27 cellular contexts compared by ENCODE assay signal in genomic region chr7:131272086-131272485, GRCh38.
"Had no signal": no experiment of that assay in that cellular context is flagged by ENCODE, and none has a peak within 500 bp of the region (broad histone marks: within the 10 kb centered on the region; RNA-seq: fewer than 3 reads in every experiment).

No MANE protein-coding gene starts in this region.

- H3K4me2 ChIP-seq: smooth muscle cell had no signal

- H3K4me3 ChIP-seq: heart left ventricle, lung, pancreas, prostate gland, sigmoid colon, smooth muscle cell, stomach, thoracic aorta, tibial artery, upper lobe of right lung had no signal

- H3K4me3 Mint-ChIP-seq: immature natural killer cell; mesothelial cell of epicardium; naive thymus-derived CD4-positive, alpha-beta T cell; natural killer cell treated with Interleukin-12 subunit alpha and Interleukin-12 subunit beta and Interleukin-15 and Interleukin-18, amount 100 ng/mL, for 72 hours had no signal

- H3K27me3 Mint-ChIP-seq: stimulated activated naive B cell treated with anti-CD40 and anti-IgM and Interleukin-4, amounts not matched to agents 10 μg/mL and 1 μg/mL and 100 μg/mL, for 72 hours had no signal

- H3K36me3 Mint-ChIP-seq: mesothelial cell of epicardium; natural killer cell treated with Interleukin-12 subunit alpha and Interleukin-12 subunit beta and Interleukin-15 and Interleukin-18, amount 100 ng/mL, for 72 hours had no signal

- H3K36me3 ChIP-seq: heart left ventricle, pancreas, prostate gland, sigmoid colon, stomach, thoracic aorta, tibial artery, upper lobe of right lung had no signal

- H3K9me3 Mint-ChIP-seq: immature natural killer cell; natural killer cell treated with Interleukin-12 subunit alpha and Interleukin-12 subunit beta and Interleukin-15 and Interleukin-18, amount 100 ng/mL, for 72 hours had no signal

- H3K27ac ChIP-seq: pancreas, prostate gland, thoracic aorta, tibial artery, upper lobe of right lung had no signal

- H3K27me3 ChIP-seq: heart left ventricle, pancreas, sigmoid colon, stomach, tibial artery, upper lobe of right lung had no signal

- H3K4me1 Mint-ChIP-seq: immature natural killer cell, mesothelial cell of epicardium had no signal

- H3K9me3 ChIP-seq: pancreas, prostate gland, sigmoid colon, stomach, thoracic aorta, tibial artery, upper lobe of right lung had no signal

- H3K27ac Mint-ChIP-seq: immature natural killer cell; mesothelial cell of epicardium; natural killer cell treated with Interleukin-12 subunit alpha and Interleukin-12 subunit beta and Interleukin-15 and Interleukin-18, amount 100 ng/mL, for 72 hours; stimulated activated naive B cell treated with anti-CD40 and anti-IgM and Interleukin-4, amounts not matched to agents 10 μg/mL and 1 μg/mL and 100 μg/mL, for 72 hours had no signal

- H3K4me1 ChIP-seq: pancreas, prostate gland, sigmoid colon, stomach, upper lobe of right lung had no signal

- DNase-seq: heart left ventricle; hypothalamus; immature natural killer cell; kidney; mesendoderm; naive thymus-derived CD4-positive, alpha-beta T cell; pancreas; posterior cingulate gyrus; retina; right cardiac atrium; sigmoid colon; stimulated activated CD4-positive, alpha-beta T cell treated with anti-CD3 and anti-CD28 coated beads, Interleukin-2, amount 100 ng/mL, for 24 hours; stimulated activated CD4-positive, alpha-beta T cell treated with anti-CD3 and anti-CD28 coated beads, Interleukin-4, amount 100 ng/mL, for 1 hour; stimulated activated naive B cell treated with anti-CD40 and anti-IgM and Interleukin-4, amounts not matched to agents 10 μg/mL and 1 μg/mL and 100 μg/mL, for 72 hours; stimulated activated naive CD8-positive, alpha-beta T cell treated with anti-CD3 and anti-CD28 coated beads, Interleukin-15, Interleukin-2, amounts not matched to agents 100 U/mL and 50 U/mL, for 24 hours; stomach; tibial artery; trophoblast cell; upper lobe of right lung had no signal

- ATAC-seq: naive thymus-derived CD4-positive, alpha-beta T cell; natural killer cell treated with Interleukin-12 subunit alpha and Interleukin-12 subunit beta and Interleukin-15 and Interleukin-18, amount 100 ng/mL, for 72 hours; stimulated activated naive CD8-positive, alpha-beta T cell treated with anti-CD3 and anti-CD28 coated beads, Interleukin-15, Interleukin-2, amounts not matched to agents 100 U/mL and 50 U/mL, for 24 hours; upper lobe of right lung had no signal

- FAIRE-seq: islet of Langerhans, kidney, pancreas, urothelium cell line had no signal
